ENCODE assay signal across 31 cellular contexts in the genomic region with DNA sequence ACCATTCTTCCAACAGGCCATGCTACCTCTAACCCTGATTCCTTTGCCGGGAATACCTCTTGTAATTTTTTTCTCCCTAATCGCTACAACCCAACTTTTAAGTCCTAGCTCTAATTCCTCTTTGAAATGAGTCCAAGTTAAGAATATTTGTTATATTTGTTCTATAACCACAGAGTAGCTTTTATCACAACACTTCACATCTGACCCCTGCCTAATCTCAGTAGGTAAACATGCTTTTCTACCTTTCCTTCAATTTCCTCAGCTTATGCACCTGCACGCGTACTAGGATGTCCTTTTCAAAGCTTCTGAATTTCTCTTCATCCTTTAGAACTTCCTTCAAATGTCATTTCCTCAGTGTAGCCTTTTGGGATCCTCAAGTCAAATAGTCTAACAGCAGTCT.
"Had no signal": no experiment of that assay in that cellular context is flagged by ENCODE, and none has a peak within 500 bp of the region (broad histone marks: within the 10 kb centered on the region; RNA-seq: fewer than 3 reads in every experiment).

No MANE protein-coding gene starts in this region.

- H3K36me3 ChIP-seq: esophagus squamous epithelium, gastrocnemius medialis, heart right ventricle had no signal

- H3K4me3 ChIP-seq: coronary artery, dorsolateral prefrontal cortex, esophagus squamous epithelium, gastrocnemius medialis, heart right ventricle, lung, mucosa of descending colon had no signal

- H3K27ac Mint-ChIP-seq: immature natural killer cell, memory B cell, mesothelial cell of epicardium, naive B cell had no signal

- H3K27ac ChIP-seq: coronary artery, dorsolateral prefrontal cortex, epithelial cell of prostate, esophagus squamous epithelium, gastrocnemius medialis, heart right ventricle had no signal

- H3K9me3 ChIP-seq: esophagus squamous epithelium, gastrocnemius medialis, heart right ventricle, mucosa of descending colon had no signal

- H3K4me1 ChIP-seq: esophagus squamous epithelium, gastrocnemius medialis had no signal

- H3K27me3 Mint-ChIP-seq: memory B cell, naive B cell had no signal

- H3K4me3 Mint-ChIP-seq: immature natural killer cell, memory B cell, mesothelial cell of epicardium, naive B cell had no signal

- H3K27me3 ChIP-seq: esophagus squamous epithelium, gastrocnemius medialis, heart right ventricle had no signal

- H3K36me3 Mint-ChIP-seq: immature natural killer cell, memory B cell, mesothelial cell of epicardium, naive B cell had no signal

- ATAC-seq: esophagus mucosa, gastrocnemius medialis, heart right ventricle, left colon, left lobe of liver, left ventricle myocardium superior, mucosa of descending colon had no signal

- H3K4me1 Mint-ChIP-seq: immature natural killer cell had no signal

- DNase-seq: dermis blood vessel endothelial cell; dorsolateral prefrontal cortex; effector CD4-positive, alpha-beta T cell; effector memory CD4-positive, alpha-beta T cell; erythroblast; esophagus squamous epithelium; foreskin fibroblast; foreskin melanocyte; gastrocnemius medialis; glutamatergic neuron; head of caudate nucleus; heart right ventricle; hippocampal formation; immature natural killer cell; islet precursor cell; kidney; kidney glomerular epithelial cell; left colon; left ventricle myocardium superior; mammary epithelial cell; mucosa of descending colon; naive B cell had no signal

- FAIRE-seq: colon, endometrium had no signal
